31 cellular contexts compared by ENCODE assay signal in genomic region chr1:210465150-210465549, GRCh38.
"Had no signal": no experiment of that assay in that cellular context is flagged by ENCODE, and none has a peak within 500 bp of the region (broad histone marks: within the 10 kb centered on the region; RNA-seq: fewer than 3 reads in every experiment).

No MANE protein-coding gene starts in this region.

- H3K36me3 Mint-ChIP-seq: activated CD8-positive, alpha-beta memory T cell treated with anti-CD3 and anti-CD28 coated beads, Interleukin-2, amount 10 ng/mL, durations not matched to agents 7 days and 5 days; activated naive CD4-positive, alpha-beta T cell treated with anti-CD3 and anti-CD28 coated beads, Interleukin-2, amount 10 ng/mL, durations not matched to agents 7 days and 5 days; activated naive CD8-positive, alpha-beta T cell; brain had no signal

- H3K4me3 ChIP-seq: ascending aorta, breast epithelium, cardiac muscle cell, colonic mucosa, esophagus squamous epithelium, gastroesophageal sphincter, heart right ventricle, hepatocyte had no signal

- DNase-seq: activated CD4-positive, alpha-beta T cell treated with anti-CD3 and anti-CD28 coated beads, Interleukin-2, amount 10 ng/mL, durations not matched to agents 24 days and 14 days; activated CD4-positive, CD25-positive, alpha-beta regulatory T cell; activated CD4-positive, CD25-positive, alpha-beta regulatory T cell treated with anti-CD3 and anti-CD28 coated beads, Interleukin-2, amount 50 U/mL, for 72 hours; activated CD8-positive, alpha-beta memory T cell treated with anti-CD3 and anti-CD28 coated beads, Interleukin-2, amount 10 ng/mL, durations not matched to agents 7 days and 5 days; activated CD8-positive, alpha-beta memory T cell treated with anti-CD3 and anti-CD28 coated beads, Interleukin-2, amount 50 U/mL, for 4 hours; activated CD8-positive, alpha-beta T cell treated with anti-CD3 and anti-CD28 coated beads, Interleukin-2, amount 10 ng/mL, durations not matched to agents 7 days and 5 days; activated effector memory CD4-positive, alpha-beta T cell treated with anti-CD3 and anti-CD28 coated beads, Interleukin-2, amount 50 U/mL, for 16 hours; activated naive CD4-positive, alpha-beta T cell treated with anti-CD3 and anti-CD28 coated beads, Interleukin-2, amount 10 ng/mL, durations not matched to agents 7 days and 5 days; activated T-cell treated with anti-CD3 and anti-CD28 coated beads, Interleukin-2, amount 50 U/mL, for 1 hour; central memory CD4-positive, alpha-beta T cell; cerebellar nuclear complex; colonic mucosa; effector CD8-positive, alpha-beta T cell; esophagus squamous epithelium; foreskin melanocyte; heart right ventricle; T-cell; T1000 had no signal

- ATAC-seq: gastroesophageal sphincter, heart right ventricle, T-cell had no signal

- H3K27me3 ChIP-seq: ascending aorta, breast epithelium, cardiac muscle cell, colonic mucosa, esophagus squamous epithelium, gastroesophageal sphincter, heart right ventricle, hepatocyte had no signal

- H3K27ac ChIP-seq: ascending aorta, breast epithelium, cardiac muscle cell, colonic mucosa, epithelial cell of prostate, esophagus squamous epithelium, gastroesophageal sphincter, heart right ventricle, hepatocyte had no signal

- H3K4me2 ChIP-seq: hepatocyte had no signal

- H3K36me3 ChIP-seq: ascending aorta, breast epithelium, cardiac muscle cell, colonic mucosa had no signal

- H2AFZ ChIP-seq: hepatocyte had no signal

- H3K79me2 ChIP-seq: hepatocyte had no signal

- H3K27me3 Mint-ChIP-seq: activated CD4-positive, alpha-beta T cell treated with anti-CD3 and anti-CD28 coated beads for 36 hours; activated naive CD4-positive, alpha-beta T cell treated with anti-CD3 and anti-CD28 coated beads, Interleukin-2, amount 10 ng/mL, durations not matched to agents 7 days and 5 days; activated naive CD8-positive, alpha-beta T cell; brain; T-cell had no signal

- H3K27ac Mint-ChIP-seq: activated CD4-positive, alpha-beta memory T cell treated with anti-CD3 and anti-CD28 coated beads for 36 hours; activated CD4-positive, alpha-beta T cell treated with anti-CD3 and anti-CD28 coated beads, Interleukin-2, amount 10 ng/mL, durations not matched to agents 24 days and 14 days; activated CD8-positive, alpha-beta memory T cell treated with anti-CD3 and anti-CD28 coated beads, Interleukin-2, amount 10 ng/mL, durations not matched to agents 7 days and 5 days; activated CD8-positive, alpha-beta T cell treated with anti-CD3 and anti-CD28 coated beads, Interleukin-2, amount 10 ng/mL, durations not matched to agents 7 days and 5 days; activated naive CD4-positive, alpha-beta T cell treated with anti-CD3 and anti-CD28 coated beads, Interleukin-2, amount 10 ng/mL, durations not matched to agents 7 days and 5 days; activated naive CD8-positive, alpha-beta T cell; activated T-helper 2 cell treated with anti-CD3 and anti-CD28 coated beads, Interferon-gamma antibody, Interleukin-2, Interleukin-4, amounts not matched to agents 10 μg/mL and 5 μg/mL and 100 μg/mL, durations not matched to agents 14 hours and 24 hours and 36 hours; brain; T-cell; T-helper 1 cell treated with Interleukin-12 subunit alpha and Interleukin-12 subunit beta and Interleukin-4 antibody, amounts not matched to agents 30 μg/mL and 1 μg/mL, for 36 hours; T-helper 2 cell treated with Interferon-gamma antibody and Interleukin-4, amounts not matched to agents 5 μg/mL and 100 μg/mL, for 36 hours had no signal

- H3K4me1 ChIP-seq: ascending aorta, breast epithelium, colonic mucosa, esophagus squamous epithelium, gastroesophageal sphincter, heart right ventricle had no signal

- H3K4me3 Mint-ChIP-seq: activated CD4-positive, alpha-beta memory T cell treated with anti-CD3 and anti-CD28 coated beads for 36 hours; activated CD4-positive, alpha-beta T cell treated with anti-CD3 and anti-CD28 coated beads for 36 hours; activated CD4-positive, alpha-beta T cell treated with anti-CD3 and anti-CD28 coated beads, Interleukin-2, amount 10 ng/mL, durations not matched to agents 24 days and 14 days; activated CD8-positive, alpha-beta memory T cell treated with anti-CD3 and anti-CD28 coated beads, Interleukin-2, amount 10 ng/mL, durations not matched to agents 7 days and 5 days; activated CD8-positive, alpha-beta T cell treated with anti-CD3 and anti-CD28 coated beads, Interleukin-2, amount 10 ng/mL, durations not matched to agents 7 days and 5 days; activated naive CD4-positive, alpha-beta T cell treated with anti-CD3 and anti-CD28 coated beads, Interleukin-2, amount 10 ng/mL, durations not matched to agents 7 days and 5 days; activated naive CD8-positive, alpha-beta T cell; brain; T-cell; T-helper 1 cell treated with Interleukin-12 subunit alpha and Interleukin-12 subunit beta and Interleukin-4 antibody, amounts not matched to agents 30 μg/mL and 1 μg/mL, for 36 hours had no signal

- H3K9me3 Mint-ChIP-seq: activated CD4-positive, alpha-beta memory T cell treated with anti-CD3 and anti-CD28 coated beads for 36 hours; activated CD4-positive, alpha-beta T cell treated with anti-CD3 and anti-CD28 coated beads, Interleukin-2, amount 10 ng/mL, durations not matched to agents 24 days and 14 days; activated naive CD4-positive, alpha-beta T cell treated with anti-CD3 and anti-CD28 coated beads, Interleukin-2, amount 10 ng/mL, durations not matched to agents 7 days and 5 days; activated T-helper 2 cell treated with anti-CD3 and anti-CD28 coated beads, Interferon-gamma antibody, Interleukin-2, Interleukin-4, amounts not matched to agents 10 μg/mL and 5 μg/mL and 100 μg/mL, durations not matched to agents 14 hours and 24 hours and 36 hours; brain; T-cell; T-helper 1 cell treated with Interleukin-12 subunit alpha and Interleukin-12 subunit beta and Interleukin-4 antibody, amounts not matched to agents 30 μg/mL and 1 μg/mL, for 36 hours; T-helper 2 cell treated with Interferon-gamma antibody and Interleukin-4, amounts not matched to agents 5 μg/mL and 100 μg/mL, for 36 hours had no signal

- H3K9me3 ChIP-seq: ascending aorta, breast epithelium, colonic mucosa, esophagus squamous epithelium, gastroesophageal sphincter, heart right ventricle had no signal
